In the genomic region with DNA sequence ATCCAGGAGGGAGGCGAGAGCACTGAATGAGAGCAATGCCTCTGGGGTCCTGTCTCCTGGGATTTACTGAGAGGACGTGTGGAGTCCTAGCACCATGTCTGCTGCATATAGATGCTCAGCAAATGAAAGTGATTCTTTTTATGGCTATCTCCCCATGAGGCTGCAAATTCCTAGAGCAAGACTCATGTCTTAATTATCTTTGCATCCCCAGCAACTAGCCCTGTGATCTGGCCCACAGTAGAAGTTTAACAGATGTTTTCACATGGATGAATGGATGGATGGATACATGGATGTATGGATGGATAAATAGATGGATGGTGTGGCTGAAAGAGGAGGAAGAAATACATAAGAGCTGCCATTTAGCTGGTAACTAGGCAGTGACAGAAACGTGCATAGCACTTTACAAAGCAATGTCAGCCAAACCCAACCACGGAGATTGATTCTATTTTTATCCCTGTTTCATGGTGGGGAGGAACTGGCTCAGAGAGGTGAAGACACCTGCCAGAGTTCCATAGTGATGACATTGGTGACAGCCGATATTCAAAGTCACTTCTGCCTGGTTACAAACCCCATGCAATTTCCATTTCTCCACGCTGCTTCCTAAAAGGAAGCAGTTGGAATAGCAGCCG, we compare ENCODE assay signal across 1 cellular context.
TF ChIP-seq lines count a peak whose summit lies in the region.

No MANE protein-coding gene starts in this region.

TF ChIP-seq in K562, 482 proteins besides CTCF, POLR2A, EP300 and RAD21 (continued from another document):
- no peak for TF ChIP-seq CC2D1A (IDR thresholded peaks at IDR 0.05)
- TF ChIP-seq ZNF551 (CRISPR knock-in tag; IDR thresholded peaks at IDR 0.05) = no peak
- TF ChIP-seq, protein P1, sequence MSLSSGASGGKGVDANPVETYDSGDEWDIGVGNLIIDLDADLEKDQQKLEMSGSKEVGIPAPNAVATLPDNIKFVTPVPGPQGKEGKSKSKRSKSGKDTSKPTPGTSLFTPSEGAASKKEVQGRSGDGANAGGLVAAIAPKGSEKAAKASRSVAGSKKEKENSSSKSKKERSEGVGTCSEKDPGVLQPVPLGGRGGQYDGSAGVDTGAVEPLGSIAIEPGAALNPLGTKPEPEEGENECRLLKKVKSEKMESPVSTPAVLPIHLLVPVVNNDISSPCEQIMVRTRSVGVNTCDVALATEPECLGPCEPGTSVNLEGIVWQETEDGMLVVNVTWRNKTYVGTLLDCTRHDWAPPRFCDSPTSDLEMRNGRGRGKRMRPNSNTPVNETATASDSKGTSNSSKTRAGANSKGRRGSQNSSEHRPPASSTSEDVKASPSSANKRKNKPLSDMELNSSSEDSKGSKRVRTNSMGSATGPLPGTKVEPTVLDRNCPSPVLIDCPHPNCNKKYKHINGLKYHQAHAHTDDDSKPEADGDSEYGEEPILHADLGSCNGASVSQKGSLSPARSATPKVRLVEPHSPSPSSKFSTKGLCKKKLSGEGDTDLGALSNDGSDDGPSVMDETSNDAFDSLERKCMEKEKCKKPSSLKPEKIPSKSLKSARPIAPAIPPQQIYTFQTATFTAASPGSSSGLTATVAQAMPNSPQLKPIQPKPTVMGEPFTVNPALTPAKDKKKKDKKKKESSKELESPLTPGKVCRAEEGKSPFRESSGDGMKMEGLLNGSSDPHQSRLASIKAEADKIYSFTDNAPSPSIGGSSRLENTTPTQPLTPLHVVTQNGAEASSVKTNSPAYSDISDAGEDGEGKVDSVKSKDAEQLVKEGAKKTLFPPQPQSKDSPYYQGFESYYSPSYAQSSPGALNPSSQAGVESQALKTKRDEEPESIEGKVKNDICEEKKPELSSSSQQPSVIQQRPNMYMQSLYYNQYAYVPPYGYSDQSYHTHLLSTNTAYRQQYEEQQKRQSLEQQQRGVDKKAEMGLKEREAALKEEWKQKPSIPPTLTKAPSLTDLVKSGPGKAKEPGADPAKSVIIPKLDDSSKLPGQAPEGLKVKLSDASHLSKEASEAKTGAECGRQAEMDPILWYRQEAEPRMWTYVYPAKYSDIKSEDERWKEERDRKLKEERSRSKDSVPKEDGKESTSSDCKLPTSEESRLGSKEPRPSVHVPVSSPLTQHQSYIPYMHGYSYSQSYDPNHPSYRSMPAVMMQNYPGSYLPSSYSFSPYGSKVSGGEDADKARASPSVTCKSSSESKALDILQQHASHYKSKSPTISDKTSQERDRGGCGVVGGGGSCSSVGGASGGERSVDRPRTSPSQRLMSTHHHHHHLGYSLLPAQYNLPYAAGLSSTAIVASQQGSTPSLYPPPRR (CRISPR knock-in tag; IDR thresholded peaks at IDR 0.05; ENCODE audit: borderline replicate concordance) = no peak
- no peak for TF ChIP-seq PURB (CRISPR knock-in tag; IDR thresholded peaks at IDR 0.05; ENCODE audit: low read depth)
- peak; percentile 29; the same call in 1 of the 2 replicates for TF ChIP-seq FOSL1 (tag; conservative IDR thresholded peaks at IDR 0.05)
- TF ChIP-seq OTX1 (CRISPR knock-in tag; IDR thresholded peaks at IDR 0.05) = no peak
